ENCODE assay signal across 20 cellular contexts in the genomic region with DNA sequence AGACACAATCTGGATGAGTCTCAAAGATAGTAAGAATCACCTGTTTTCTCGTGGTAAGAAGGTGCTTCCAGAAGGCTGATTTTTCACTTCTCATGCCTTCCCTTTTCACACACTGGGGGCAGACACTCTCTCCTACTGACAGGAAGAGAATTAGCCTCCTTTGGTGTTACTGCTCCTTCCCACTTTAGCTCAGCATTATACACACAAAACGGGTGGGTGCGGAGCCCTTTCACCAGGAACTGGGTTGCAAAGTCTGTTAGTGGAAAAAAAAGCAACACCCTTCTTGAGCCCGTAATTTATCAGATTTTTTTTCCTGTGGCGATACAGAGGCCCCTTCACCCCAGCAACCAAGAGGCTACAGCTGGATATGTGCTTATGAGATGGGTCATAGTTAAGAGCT.
"Had no signal": no experiment of that assay in that cellular context is flagged by ENCODE, and none has a peak within 500 bp of the region (broad histone marks: within the 10 kb centered on the region; RNA-seq: fewer than 3 reads in every experiment).

No MANE protein-coding gene starts in this region.

- ATAC-seq: HepG2 had no signal

- H3K9me3 ChIP-seq: SK-N-SH had no signal

- H3K4me2 ChIP-seq: KMS-11, SK-N-SH had no signal

- H3K9me2 ChIP-seq: SK-N-SH had no signal

- H3K27ac ChIP-seq: KMS-11 had no signal

- DNase-seq: IMR-90, Kasumi-1, MM.1S, NCI-H1092 treated with DMSO at 0.1 percent for 48 hours, NCI-H1436 treated with DMSO at 0.1 percent for 48 hours, NCI-H1694, NCI-H187 treated with DMSO at 0.1 percent for 48 hours, NCI-H2029 treated with DMSO at 0.1 percent for 48 hours, NCI-H2171 treated with DMSO at 0.1 percent for 48 hours, NCI-H345, NCI-H446 treated with DMSO at 0.1 percent for 48 hours, NCI-H510A treated with DMSO at 0.1 percent for 48 hours, NCI-H526 treated with DMSO at 0.1 percent for 48 hours, NCI-H774, RPMI8226, SHP77, SK-N-SH, SW 1271 had no signal
